In the genomic region with DNA sequence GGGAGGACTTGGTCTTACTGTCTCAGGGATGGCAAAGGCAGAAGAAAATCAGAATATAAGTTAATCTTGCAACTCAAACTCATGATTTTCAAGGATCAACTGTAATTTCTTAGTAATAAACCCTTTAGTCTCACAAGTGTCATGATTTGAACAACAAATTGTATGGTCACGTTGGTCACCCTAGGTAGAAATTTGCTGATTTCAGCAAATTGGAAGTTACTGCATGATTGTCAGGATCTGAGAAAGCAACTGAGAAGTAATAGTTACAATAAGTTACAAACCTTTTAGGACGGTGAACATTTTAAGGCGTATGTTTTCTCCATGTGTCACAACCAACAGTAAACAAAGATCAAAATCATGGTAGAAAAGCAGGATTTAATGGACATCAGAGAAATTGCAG, we compare ENCODE assay signal across 8 cellular contexts.
"Had no signal": no experiment of that assay in that cellular context is flagged by ENCODE, and none has a peak within 500 bp of the region (broad histone marks: within the 10 kb centered on the region; RNA-seq: fewer than 3 reads in every experiment).

No MANE protein-coding gene starts in this region.

- H2AFZ ChIP-seq: GM23248 had no signal

- H3K4me2 ChIP-seq: KMS-11 had no signal

- DNase-seq: GM23248, GOT3, H9, HCEC 1CT, KBM-7 had no signal

- FAIRE-seq: H54, HTR-8/SVneo had no signal

- H3K9ac ChIP-seq: GM23248, KMS-11 had no signal

- H3K4me3 ChIP-seq: GM23248 had no signal

- H3K27ac ChIP-seq: GM23248, KMS-11 had no signal
